ENCODE assay signal across 1 cellular context in genomic region chr3:101042996-101043686, GRCh38.
A peak's percentile ranks its signal among the peaks of the same experiment; 100 is the strongest.
TF ChIP-seq lines count a peak whose summit lies in the region.

No MANE protein-coding gene starts in this region.

TF ChIP-seq in SK-N-SH, 30 proteins besides CTCF, POLR2A, EP300 and RAD21 (continued from another document):
- peak; percentile 60; the same call in 1 of the 2 replicates for TF ChIP-seq NFIC (IDR thresholded peaks at IDR 0.05; ENCODE audit: borderline replicate concordance)
